Comparison of ENCODE assay signal across 8 cellular contexts in genomic region chr6:26553264-26553738, GRCh38. TPM values are rescaled to one million over a fixed set of nuclear protein-coding genes. Genes with fewer than 3 reads are reported as not detected.
DNase-seq lines count a peak whose midpoint lies in the region; ATAC-seq and TF ChIP-seq lines count a peak whose summit lies in the region.

No MANE protein-coding gene starts in this region.

- 0 out of 2 replicates have a peak, but pooled peaks cover 2% of the 10 kb centered on the region for H3K79me2 ChIP-seq in DND-41 (ENCODE audit: insufficient read depth, low read length)

- ATAC-seq in DND-41 (ENCODE audit: insufficient read depth, low read depth) (peak; percentile 69), HG03097 (IDR thresholded peaks at IDR 0.05; ENCODE audit: low FRiP score, unreplicated experiment) (no peak)

- DNase-seq in DND-41 (peak; percentile 81), NCI-H146 (lab: John Stamatoyannopoulos, UW) (peak; percentile 72), T-helper 2 cell (peak in 4 of 5 experiments; percentile 63 to 84 (median 69)), ascending aorta (ENCODE audit: low spot score in 2 of 2) (peak in 1 of 2 donors; percentile 83), sigmoid colon (peak; percentile 89)

- 0 to 2% methylated on average over 14 of the region's 14 CpGs for WGBS in sigmoid colon, 2 donors

- intact Hi-C loops in ascending aorta (cut with DNase I) (loop anchor here (1.0 to 10.0 kb wide), 3 partner anchors 15 to 922 kb away; partner anchors contain the start of genes HMGN4 and ZNF184), sigmoid colon (cut with DNase I) (loop anchor here (1.0 to 5.0 kb wide), 4 partner anchors 15 to 241 kb away; no protein-coding TSS in a partner anchor)

- H3K4me3 ChIP-seq in DND-41 (ENCODE audit: low read depth in 1 of 2, low read length in 2 of 2): peak overlapping the region; percentile 39 to 61
- peak overlapping the region; percentile 71 for H3K4me3 ChIP-seq in HEK293 (ENCODE audit: low read depth, low read length)
- peak overlapping the region; percentile 31 to 59 for H3K4me3 ChIP-seq in ascending aorta
- peak overlapping the region; percentile 71 for H3K4me3 ChIP-seq in iPS-11a (ENCODE audit: low read depth, low read length)
- peak overlapping the region; percentile 36 to 51 (median 48) for H3K4me3 ChIP-seq in sigmoid colon

- H3K36me3 ChIP-seq in DND-41 (ENCODE audit: insufficient read depth, low read length) (no peaks in the 10 kb centered on the region), HEK293 (ENCODE audit: control insufficient read depth in 2 of 2, insufficient read depth in 1 of 2, low read length in 2 of 2) (no peaks in the 10 kb centered on the region), ascending aorta (no peaks in the 10 kb centered on the region), sigmoid colon (no peaks in the 10 kb centered on the region)

- H2AFZ ChIP-seq in DND-41 (ENCODE audit: low read depth, low read length): peak overlapping the region; percentile 77

- H3K4me2 ChIP-seq in DND-41 (ENCODE audit: insufficient read depth, low read length): peak overlapping the region; percentile 79

- no peaks in the 10 kb centered on the region for H3K27me3 ChIP-seq in DND-41 (ENCODE audit: insufficient read depth, low read length, poor library complexity)
- H3K27me3 ChIP-seq in ascending aorta: no peaks in the 10 kb centered on the region
- H3K27me3 ChIP-seq in sigmoid colon: no peaks in the 10 kb centered on the region

- TF ChIP-seq EP300 in sigmoid colon (IDR thresholded peaks at IDR 0.05): no peak

- TF ChIP-seq CTCF in DND-41 (IDR thresholded peaks at IDR 0.05; ENCODE audit: borderline replicate concordance, extremely low read depth, low read length, poor library complexity, severe bottlenecking) (no peak), HEK293 (tag by site-specific recombination; IDR thresholded peaks at IDR 0.05) (no peak), ascending aorta (IDR thresholded peaks at IDR 0.05) (no peak), sigmoid colon (IDR thresholded peaks at IDR 0.05) (no peak)

- H3K4me1 ChIP-seq in DND-41 (ENCODE audit: insufficient read depth, low read length) (peaks cover 57% of the 10 kb centered on the region), HEK293 (ENCODE audit: control insufficient read depth, insufficient read depth, low read length) (no peaks in the 10 kb centered on the region), ascending aorta (peaks cover 0 to 4% of the 10 kb centered on the region in 2 donors), sigmoid colon (peaks cover 4 to 24% (median 9%) of the 10 kb centered on the region in 4 donors)

- H4K20me1 ChIP-seq in DND-41 (ENCODE audit: insufficient read depth, low read length): no peaks in the 10 kb centered on the region

- CTCF ChIA-PET in HEK293 (lab: Yijun Ruan, JAX): interaction anchor here (0.7 to 3.3 kb wide), 6 partner anchors 15 to 541 kb away, joined by 3 to 9 read pairs (median 4); partner anchors contain the start of gene HMGN4

- H3K27ac ChIP-seq in DND-41 (ENCODE audit: low read length) (peak overlapping the region; percentile 72), HEK293 (ENCODE audit: extremely low read depth, low read depth, low read length) (peak overlapping the region; percentile 60), ascending aorta (peak overlapping the region; percentile 56 to 75), sigmoid colon (peak overlapping the region; percentile 69 to 89 (median 79))

- H3K9me3 ChIP-seq in DND-41 (ENCODE audit: insufficient read depth, low read length, severe bottlenecking) (no peaks in the 10 kb centered on the region), HEK293 (ENCODE audit: control insufficient read depth, insufficient read depth, low read depth, low read length) (no peaks in the 10 kb centered on the region), ascending aorta (no peaks in the 10 kb centered on the region), sigmoid colon (no peaks in the 10 kb centered on the region)

- no peak for TF ChIP-seq POLR2A in sigmoid colon (IDR thresholded peaks at IDR 0.05)

- POLR2A ChIA-PET in HEK293 (lab: Yijun Ruan, JAX): interaction anchor here (0.6 to 3.6 kb wide), 5 partner anchors 16 to 212 kb away, joined by 4 to 29 read pairs (median 7); partner anchors contain the start of genes BTN2A2 and HMGN4

- peak overlapping the region; percentile 62 for H3K9ac ChIP-seq in DND-41 (ENCODE audit: low read depth, low read length)

TF ChIP-seq in HEK293, 187 proteins besides CTCF, POLR2A, EP300 and RAD21 (continues in another document):
- TF ChIP-seq KLF8 (tag by site-specific recombination; IDR thresholded peaks at IDR 0.05): peak; percentile 69
- no peak for TF ChIP-seq ZNF214 (tag by site-specific recombination; IDR thresholded peaks at IDR 0.05; ENCODE audit: borderline replicate concordance)
- no peak for TF ChIP-seq GFI1B (tag by site-specific recombination; IDR thresholded peaks at IDR 0.05)
- TF ChIP-seq, protein P1, sequence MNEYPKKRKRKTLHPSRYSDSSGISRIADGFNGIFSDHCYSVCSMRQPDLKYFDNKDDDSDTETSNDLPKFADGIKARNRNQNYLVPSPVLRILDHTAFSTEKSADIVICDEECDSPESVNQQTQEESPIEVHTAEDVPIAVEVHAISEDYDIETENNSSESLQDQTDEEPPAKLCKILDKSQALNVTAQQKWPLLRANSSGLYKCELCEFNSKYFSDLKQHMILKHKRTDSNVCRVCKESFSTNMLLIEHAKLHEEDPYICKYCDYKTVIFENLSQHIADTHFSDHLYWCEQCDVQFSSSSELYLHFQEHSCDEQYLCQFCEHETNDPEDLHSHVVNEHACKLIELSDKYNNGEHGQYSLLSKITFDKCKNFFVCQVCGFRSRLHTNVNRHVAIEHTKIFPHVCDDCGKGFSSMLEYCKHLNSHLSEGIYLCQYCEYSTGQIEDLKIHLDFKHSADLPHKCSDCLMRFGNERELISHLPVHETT (tag by site-specific recombination; IDR thresholded peaks at IDR 0.05): peak; percentile 58; the same call in 1 of the 2 replicates
- no peak for TF ChIP-seq ZNF366 (tag by site-specific recombination; conservative IDR thresholded peaks at IDR 0.05)
- TF ChIP-seq ZNF133 (tag by site-specific recombination; IDR thresholded peaks at IDR 0.05): no peak
- TF ChIP-seq YY2 (tag by site-specific recombination; IDR thresholded peaks at IDR 0.05): no peak
- TF ChIP-seq ZNF549 (tag by site-specific recombination; IDR thresholded peaks at IDR 0.05): no peak
- TF ChIP-seq ZNF747 (tag by site-specific recombination; IDR thresholded peaks at IDR 0.05): no peak
- TF ChIP-seq, protein P2, sequence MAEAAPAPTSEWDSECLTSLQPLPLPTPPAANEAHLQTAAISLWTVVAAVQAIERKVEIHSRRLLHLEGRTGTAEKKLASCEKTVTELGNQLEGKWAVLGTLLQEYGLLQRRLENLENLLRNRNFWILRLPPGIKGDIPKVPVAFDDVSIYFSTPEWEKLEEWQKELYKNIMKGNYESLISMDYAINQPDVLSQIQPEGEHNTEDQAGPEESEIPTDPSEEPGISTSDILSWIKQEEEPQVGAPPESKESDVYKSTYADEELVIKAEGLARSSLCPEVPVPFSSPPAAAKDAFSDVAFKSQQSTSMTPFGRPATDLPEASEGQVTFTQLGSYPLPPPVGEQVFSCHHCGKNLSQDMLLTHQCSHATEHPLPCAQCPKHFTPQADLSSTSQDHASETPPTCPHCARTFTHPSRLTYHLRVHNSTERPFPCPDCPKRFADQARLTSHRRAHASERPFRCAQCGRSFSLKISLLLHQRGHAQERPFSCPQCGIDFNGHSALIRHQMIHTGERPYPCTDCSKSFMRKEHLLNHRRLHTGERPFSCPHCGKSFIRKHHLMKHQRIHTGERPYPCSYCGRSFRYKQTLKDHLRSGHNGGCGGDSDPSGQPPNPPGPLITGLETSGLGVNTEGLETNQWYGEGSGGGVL (tag by site-specific recombination; IDR thresholded peaks at IDR 0.05): 0 out of 2 replicates have a peak, but pooled peaks have one; percentile 3
- no peak for TF ChIP-seq ZNF280C (tag by site-specific recombination; IDR thresholded peaks at IDR 0.05)
- no peak for TF ChIP-seq ZNF302 (tag by site-specific recombination; IDR thresholded peaks at IDR 0.05; ENCODE audit: low read depth)
- TF ChIP-seq, protein P3, sequence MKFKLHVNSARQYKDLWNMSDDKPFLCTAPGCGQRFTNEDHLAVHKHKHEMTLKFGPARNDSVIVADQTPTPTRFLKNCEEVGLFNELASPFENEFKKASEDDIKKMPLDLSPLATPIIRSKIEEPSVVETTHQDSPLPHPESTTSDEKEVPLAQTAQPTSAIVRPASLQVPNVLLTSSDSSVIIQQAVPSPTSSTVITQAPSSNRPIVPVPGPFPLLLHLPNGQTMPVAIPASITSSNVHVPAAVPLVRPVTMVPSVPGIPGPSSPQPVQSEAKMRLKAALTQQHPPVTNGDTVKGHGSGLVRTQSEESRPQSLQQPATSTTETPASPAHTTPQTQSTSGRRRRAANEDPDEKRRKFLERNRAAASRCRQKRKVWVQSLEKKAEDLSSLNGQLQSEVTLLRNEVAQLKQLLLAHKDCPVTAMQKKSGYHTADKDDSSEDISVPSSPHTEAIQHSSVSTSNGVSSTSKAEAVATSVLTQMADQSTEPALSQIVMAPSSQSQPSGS (tag by site-specific recombination; IDR thresholded peaks at IDR 0.05; ENCODE audit: low read depth): no peak

RNA-seq across cellular contexts. Expression of gene HMGN4, which starts 15.1 kb away (rescaled TPM):
- total RNA-seq in ascending aorta (20.6 TPM), sigmoid colon (100 to 1,000 TPM in 1 of 4 donors, 10 to 100 TPM in 3; 70.6 to 104 (median 77.2) TPM)
- 10 to 100 TPM; 55.9 to 67.2 (median 56.2) TPM for polyA plus RNA-seq in sigmoid colon

RNA-seq across cellular contexts. Expression of gene ABT1, which starts 43.5 kb away (rescaled TPM):
- total RNA-seq in ascending aorta (20.1 TPM), sigmoid colon (10 to 100 TPM; 10.2 to 19.4 (median 15.8) TPM)
- polyA plus RNA-seq in sigmoid colon: 10 to 100 TPM; 12.6 to 21.3 (median 19.8) TPM

RNA-seq across cellular contexts. Expression of gene BTN1A1, which starts 53.2 kb away (rescaled TPM):
- total RNA-seq in ascending aorta (not detected), sigmoid colon (under 1 TPM in 1 of 4 donors, not detected in 3; 0.28 TPM)
- polyA plus RNA-seq in sigmoid colon: under 1 TPM in 1 of 3 donors, not detected in 2; 0.20 TPM
